Comparison of ENCODE assay signal across 12 cellular contexts in genomic region chr7:158302274-158303070, GRCh38.
"Had no signal": no experiment of that assay in that cellular context is flagged by ENCODE, and none has a peak within 500 bp of the region (broad histone marks: within the 10 kb centered on the region; RNA-seq: fewer than 3 reads in every experiment).

No MANE protein-coding gene starts in this region.

- H3K4me3 ChIP-seq: esophagus squamous epithelium, mucosa of descending colon, thoracic aorta had no signal

- ATAC-seq: left colon; mucosa of descending colon; natural killer cell; stimulated activated naive CD8-positive, alpha-beta T cell treated with anti-CD3 and anti-CD28 coated beads, Interleukin-15, amount 100 ng/mL, for 72 hours had no signal

- DNase-seq: activated naive CD4-positive, alpha-beta T cell treated with Interleukin-2 at 50 U/mL for 16 hours; dermis blood vessel endothelial cell; esophagus squamous epithelium; foreskin fibroblast; left colon; mammary epithelial cell; mucosa of descending colon; natural killer cell; occipital lobe; stimulated activated CD4-positive, alpha-beta T cell treated with anti-CD3 and anti-CD28 coated beads, Interleukin-4, amount 100 ng/mL, for 4 hours; stimulated activated naive CD8-positive, alpha-beta T cell treated with anti-CD3 and anti-CD28 coated beads, Interleukin-15, amount 100 ng/mL, for 72 hours had no signal

- H3K36me3 ChIP-seq: esophagus squamous epithelium, thoracic aorta had no signal

- H3K27me3 ChIP-seq: esophagus squamous epithelium had no signal

- H3K27ac ChIP-seq: esophagus squamous epithelium, thoracic aorta had no signal
